ENCODE assay signal across 8 cellular contexts in the genomic region with DNA sequence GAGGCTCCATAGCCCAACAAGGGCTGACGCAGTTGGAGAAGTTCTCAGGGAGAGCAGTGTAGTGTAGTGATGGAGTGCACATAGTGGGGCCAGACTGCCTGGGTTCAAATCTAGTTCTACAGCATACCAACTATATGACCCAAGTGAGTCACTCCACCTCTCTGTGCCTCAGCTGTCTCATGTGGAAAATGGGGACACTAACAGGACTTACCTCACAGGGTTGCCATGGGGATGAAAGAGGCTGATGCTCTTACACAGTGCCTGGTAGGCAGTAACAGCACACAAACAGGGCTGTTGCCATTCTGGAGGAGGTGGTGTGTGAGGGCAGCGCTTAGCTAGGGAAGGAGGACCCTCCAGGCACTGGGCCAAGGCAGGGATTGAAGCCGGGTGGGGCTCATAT. TPM values are rescaled to one million over a fixed set of nuclear protein-coding genes. Genes with fewer than 3 reads are reported as not detected.
"Had no signal": no experiment of that assay in that cellular context is flagged by ENCODE, and none has a peak within 500 bp of the region (broad histone marks: within the 10 kb centered on the region; RNA-seq: fewer than 3 reads in every experiment).

No MANE protein-coding gene starts in this region.

RNA-seq across cellular contexts. Expression of gene FCGR3B, which starts 38.4 kb away (rescaled TPM):
- total RNA-seq: HepG2, HT1080, IMR-90, LHCN-M2, MCF 10A, PC-9, RPMI7951, SJCRH30 had no signal
- polyA plus RNA-seq: HepG2, IMR-90 had no signal

RNA-seq across cellular contexts. Expression of gene FCGR3A, which starts 43.0 kb away (rescaled TPM):
- total RNA-seq: HepG2, HT1080, IMR-90, LHCN-M2, MCF 10A, PC-9, RPMI7951, SJCRH30 had no signal
- polyA plus RNA-seq: HepG2, IMR-90 had no signal
